8 cellular contexts compared by ENCODE assay signal in genomic region chr16:636206-637080, GRCh38.
DNase-seq lines count a peak whose midpoint lies in the region; ATAC-seq and TF ChIP-seq lines count a peak whose summit lies in the region.

TSS of gene METTL26 (minus strand) at chr16:636305. CDS start at chr16:636290, 15 bp downstream.

- H3K27ac ChIP-seq in BLaER1 (peak within 1 kb of the TSS; percentile 92), layer of hippocampus (ENCODE audit: low read depth, low read length) (peak within 1 kb of the TSS; percentile 100)

- H3K4me2 ChIP-seq in BLaER1: peak within 1 kb of the TSS; percentile 97

- DNase-seq in GM19240 (ENCODE audit: insufficient read length, low spot score) (peak; percentile 99), NCI-H524 treated with DMSO at 0.1 percent for 48 hours (lab: John Stamatoyannopoulos, UW) (peak; percentile 79), choroid plexus epithelial cell (ENCODE audit: low read depth) (peak; percentile 95)
- DNase-seq in activated CD4-positive, alpha-beta T cell treated with anti-CD3 and anti-CD28 coated beads for 4 hours: peak; percentile 89 to 93
- DNase-seq in stimulated activated CD4-positive, alpha-beta T cell treated with anti-CD3 and anti-CD28 coated beads, Interleukin-1b, Interleukin-23, amount 100 ng/mL, for 24 hours (ENCODE audit: low read depth in 4 of 4, low spot score in 1 of 4): peak; percentile 83 to 95 (median 87)

- H3K4me3 ChIP-seq in BLaER1 (peak within 1 kb of the TSS; percentile 92), choroid plexus epithelial cell (ENCODE audit: low read depth, low read length) (peak within 1 kb of the TSS; percentile 87)

- peaks cover 58% of the 10 kb centered on the region for H3K4me1 ChIP-seq in BLaER1

- no peak for TF ChIP-seq CTCF in choroid plexus epithelial cell (conservative IDR thresholded peaks at IDR 0.05; ENCODE audit: low read depth, low read length)

- H3K36me3 ChIP-seq in BLaER1: peaks cover 29% of the 10 kb centered on the region

- ATAC-seq in HG03457 (IDR thresholded peaks at IDR 0.05; ENCODE audit: unreplicated experiment): peak; percentile 43

- H3K9me3 ChIP-seq in BLaER1: no peaks in the 10 kb centered on the region

- peaks cover 34% of the 10 kb centered on the region for H4K20me1 ChIP-seq in BLaER1

- H3K27me3 ChIP-seq in BLaER1 (no peaks in the 10 kb centered on the region), layer of hippocampus (ENCODE audit: control insufficient read depth, insufficient read depth, low read length) (no peaks in the 10 kb centered on the region)

- peak within 1 kb of the TSS; percentile 86 for H3K9ac ChIP-seq in BLaER1

Comparison
In these comparisons a context has a peak if more than half of its experiments do, and no peak if none do; other contexts are left out.
1. Peak in every context shown above with its lines: DNase-seq, ATAC-seq, H3K4me3 ChIP-seq and H3K27ac ChIP-seq.